In genomic region chr19:2495651-2496316, GRCh38 we compare ENCODE assay signal across 10 cellular contexts. TPM values are rescaled to one million over a fixed set of nuclear protein-coding genes. Genes with fewer than 3 reads are reported as not detected.
DNase-seq lines count a peak whose midpoint lies in the region; ATAC-seq and TF ChIP-seq lines count a peak whose summit lies in the region.
"Had no signal": no experiment of that assay in that cellular context is flagged by ENCODE, and none has a peak within 500 bp of the region (broad histone marks: within the 10 kb centered on the region; RNA-seq: fewer than 3 reads in every experiment).

No MANE protein-coding gene starts in this region.

- peaks cover 37% of the 10 kb centered on the region for H3K27me3 Mint-ChIP-seq in activated CD4-positive, alpha-beta memory T cell treated with anti-CD3 and anti-CD28 coated beads, Interleukin-2, amount 10 ng/mL, durations not matched to agents 7 days and 5 days

- peaks cover 46% of the 10 kb centered on the region for H3K4me1 Mint-ChIP-seq in activated CD4-positive, alpha-beta memory T cell treated with anti-CD3 and anti-CD28 coated beads, Interleukin-2, amount 10 ng/mL, durations not matched to agents 7 days and 5 days

- no peaks in the 10 kb centered on the region for H3K36me3 ChIP-seq in sigmoid colon

- H3K36me3 Mint-ChIP-seq in activated CD4-positive, alpha-beta memory T cell treated with anti-CD3 and anti-CD28 coated beads, Interleukin-2, amount 10 ng/mL, durations not matched to agents 7 days and 5 days (ENCODE audit: low read depth), result no peaks in the 10 kb centered on the region
- H3K36me3 Mint-ChIP-seq: brain had no signal

- TF ChIP-seq CTCF in sigmoid colon (IDR thresholded peaks at IDR 0.05), result no peak

- H3K27ac ChIP-seq in sigmoid colon, result peak overlapping the region; percentile 77 to 94 (median 84)

- no peaks in the 10 kb centered on the region for H3K9me3 ChIP-seq in sigmoid colon

- peaks cover 0 to 34% (median 25%) of the 10 kb centered on the region in 4 donors for H3K4me1 ChIP-seq in sigmoid colon

- POLR2A ChIA-PET in activated CD4-positive, alpha-beta memory T cell treated with anti-CD3 and anti-CD28 coated beads, Interleukin-2, amount 10 ng/mL, durations not matched to agents 7 days and 5 days (lab: Charles Lee), result interaction anchor here (0.9 to 8.8 kb wide), 7 partner anchors 8 to 125 kb away, joined by 3 to 127 read pairs (median 5); partner anchors contain the start of gene GADD45B

- H3K27ac Mint-ChIP-seq in activated CD4-positive, alpha-beta memory T cell treated with anti-CD3 and anti-CD28 coated beads, Interleukin-2, amount 10 ng/mL, durations not matched to agents 7 days and 5 days, result peak overlapping the region; percentile 59

- H3K4me3 Mint-ChIP-seq in activated CD4-positive, alpha-beta memory T cell treated with anti-CD3 and anti-CD28 coated beads, Interleukin-2, amount 10 ng/mL, durations not matched to agents 7 days and 5 days, result peak overlapping the region; percentile 63

- no peak for TF ChIP-seq POLR2A in sigmoid colon (IDR thresholded peaks at IDR 0.05)

- peak; percentile 78 for ATAC-seq in left ventricle myocardium superior
- ATAC-seq in GM21529 (IDR thresholded peaks at IDR 0.05; ENCODE audit: unreplicated experiment), result no peak
- no peak for ATAC-seq in HG03097 (IDR thresholded peaks at IDR 0.05; ENCODE audit: low FRiP score, unreplicated experiment)

- CTCF ChIA-PET in activated CD4-positive, alpha-beta memory T cell treated with anti-CD3 and anti-CD28 coated beads, Interleukin-2, amount 10 ng/mL, durations not matched to agents 7 days and 5 days (lab: Charles Lee), result interaction anchor here (0.8 to 2.5 kb wide), 3 partner anchors 11 to 20 kb away, joined by 3 to 8 read pairs (median 5); partner anchors contain the start of gene GADD45B

- no peak for TF ChIP-seq EP300 in sigmoid colon (IDR thresholded peaks at IDR 0.05)

- H3K4me3 ChIP-seq in sigmoid colon, result peak overlapping the region; percentile 34 to 62 (median 52)

- WGBS in sigmoid colon, 2 donors, result 8 to 32% methylated on average over 16 of the region's 16 CpGs

- intact Hi-C loops in left ventricle myocardium superior (cut with micrococcal nuclease), result no loop called here
- intact Hi-C loops in sigmoid colon (cut with DNase I), result loop anchor here (1.0 to 2.0 kb wide), 3 partner anchors 17 to 84 kb away; no protein-coding TSS in a partner anchor

- DNase-seq in ELF-1 (ENCODE audit: low read depth, low spot score) (peak; percentile 46), left ventricle myocardium superior (peak; percentile 68), sigmoid colon (peak; percentile 80), H4 (ENCODE audit: low spot score) (no peak), DMS 273 treated with DMSO at 0.1 percent for 48 hours (lab: John Stamatoyannopoulos, UW) (no peak)
- no peak for DNase-seq in activated CD4-positive, alpha-beta memory T cell treated with anti-CD3 and anti-CD28 coated beads, Interleukin-2, amount 10 ng/mL, durations not matched to agents 7 days and 5 days
- DNase-seq: NCI-H1436 had no signal

- H3K27me3 ChIP-seq in sigmoid colon, result peaks cover 0 to 2% (median 0%) of the 10 kb centered on the region in 3 donors

- H3K9me3 Mint-ChIP-seq in activated CD4-positive, alpha-beta memory T cell treated with anti-CD3 and anti-CD28 coated beads, Interleukin-2, amount 10 ng/mL, durations not matched to agents 7 days and 5 days, result no peaks in the 10 kb centered on the region

RNA-seq across cellular contexts. Expression of gene GADD45B, which starts 19.9 kb away (rescaled TPM):
- 10 to 100 TPM; 52.2 to 54.3 TPM for total RNA-seq in activated CD4-positive, alpha-beta memory T cell treated with anti-CD3 and anti-CD28 coated beads, Interleukin-2, amount 10 ng/mL, durations not matched to agents 7 days and 5 days
- total RNA-seq in left ventricle myocardium superior (42.3 TPM), sigmoid colon (100 to 1,000 TPM in 2 of 4 donors, 10 to 100 TPM in 2; 82.0 to 708 (median 108) TPM)
- 10 to 100 TPM; 25.0 to 56.3 (median 54.7) TPM for polyA plus RNA-seq in sigmoid colon
- 14.3 and 82.3 TPM in 2 replicates for total RNA-seq in H4 (2014; rRNA removed; shearing (Covaris generic))

RNA-seq across cellular contexts. Expression of gene LMNB2, which starts 39.0 kb away (rescaled TPM):
- 10 to 100 TPM; 92.9 to 96.6 TPM for total RNA-seq in activated CD4-positive, alpha-beta memory T cell treated with anti-CD3 and anti-CD28 coated beads, Interleukin-2, amount 10 ng/mL, durations not matched to agents 7 days and 5 days
- total RNA-seq in left ventricle myocardium superior, result 17.7 TPM
- total RNA-seq in sigmoid colon, result 10 to 100 TPM in 3 of 4 donors, 1 to 10 TPM in 1; 7.4 to 19.7 (median 12.6) TPM
- 10 to 100 TPM; 15.0 to 74.4 (median 20.3) TPM for polyA plus RNA-seq in sigmoid colon
- total RNA-seq in H4 (2014; rRNA removed; shearing (Covaris generic)), result 64.3 and 86.4 TPM in 2 replicates

Comparison
In these comparisons a context has a peak if more than half of its experiments do, and no peak if none do; other contexts are left out.
1. DNase-seq: peak in ELF-1 (single experiment), left ventricle myocardium superior (single experiment) and sigmoid colon (single experiment); none in activated CD4-positive, alpha-beta memory T cell treated with anti-CD3 and anti-CD28 coated beads, Interleukin-2, amount 10 ng/mL, durations not matched to agents 7 days and 5 days (single experiment), H4 (single experiment) and DMS 273 treated with DMSO at 0.1 percent for 48 hours (single experiment).